18 cellular contexts compared by ENCODE assay signal in the genomic region with DNA sequence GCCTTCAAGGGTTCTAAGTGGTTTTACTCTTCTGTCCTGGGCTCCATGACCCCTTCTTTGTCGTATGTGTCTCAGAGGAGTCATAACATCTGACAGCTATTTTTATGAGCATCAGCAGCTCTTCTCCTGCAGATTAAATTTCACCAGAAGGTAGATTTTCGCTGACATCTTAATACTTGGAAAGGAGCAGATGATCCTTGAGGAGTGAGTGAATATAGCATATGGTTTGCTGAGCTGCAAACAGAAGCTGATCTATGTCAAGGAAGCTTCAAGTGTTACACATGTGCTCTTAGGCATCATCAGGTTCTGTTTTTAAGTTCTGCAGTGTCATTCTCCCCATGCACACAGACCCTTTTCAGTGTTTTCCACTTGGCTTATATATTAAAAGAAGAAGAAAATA. TPM values are rescaled to one million over a fixed set of nuclear protein-coding genes. Genes with fewer than 3 reads are reported as not detected.
DNase-seq lines count a peak whose midpoint lies in the region; ATAC-seq and TF ChIP-seq lines count a peak whose summit lies in the region.
"Had no signal": no experiment of that assay in that cellular context is flagged by ENCODE, and none has a peak within 500 bp of the region (broad histone marks: within the 10 kb centered on the region; RNA-seq: fewer than 3 reads in every experiment).

No MANE protein-coding gene starts in this region.

- H3K4me1 Mint-ChIP-seq in osteocyte (ENCODE audit: unreplicated experiment) = no peaks in the 10 kb centered on the region
- H3K4me1 Mint-ChIP-seq: CD14-positive monocyte; CD8-positive, alpha-beta memory T cell had no signal

- H3K4me3 Mint-ChIP-seq in osteocyte (ENCODE audit: unreplicated experiment) = no peak overlapping the region
- H3K4me3 Mint-ChIP-seq: CD14-positive monocyte; CD8-positive, alpha-beta memory T cell; HFFc6 had no signal

- no peaks in the 10 kb centered on the region for H3K36me3 ChIP-seq in skeletal muscle tissue (ENCODE audit: control insufficient read depth in 3 of 3, insufficient read depth in 3 of 3, low read length in 3 of 3)
- H3K36me3 ChIP-seq: BE2C had no signal

- no peaks in the 10 kb centered on the region for H3K36me3 Mint-ChIP-seq in osteocyte (ENCODE audit: unreplicated experiment)
- H3K36me3 Mint-ChIP-seq: CD14-positive monocyte; CD8-positive, alpha-beta memory T cell had no signal

- peak overlapping the region in 1 of 3 donors; percentile 23 for H3K9ac ChIP-seq in skeletal muscle tissue (ENCODE audit: low read depth in 1 of 3, low read length in 3 of 3)

- ATAC-seq in HG02938 (IDR thresholded peaks at IDR 0.05; ENCODE audit: unreplicated experiment) = no peak
- no peak for ATAC-seq in GM19328 (IDR thresholded peaks at IDR 0.05; ENCODE audit: unreplicated experiment)
- ATAC-seq: A549 had no signal

- no peak for TF ChIP-seq CTCF in osteocyte (IDR thresholded peaks at IDR 0.05)

- peaks cover 2 to 38% (median 21%) of the 10 kb centered on the region in 3 donors for H3K4me1 ChIP-seq in skeletal muscle tissue (ENCODE audit: control insufficient read depth in 3 of 3, insufficient read depth in 3 of 3, low read length in 3 of 3)
- H3K4me1 ChIP-seq: A549, BE2C, Caco-2 had no signal

- H3K27ac ChIP-seq in skeletal muscle tissue (ENCODE audit: low read depth, low read length) = peak overlapping the region; percentile 83
- H3K27ac ChIP-seq: A549, HL-60 had no signal

- no peaks in the 10 kb centered on the region for H3K9me3 Mint-ChIP-seq in osteocyte (ENCODE audit: unreplicated experiment)
- H3K9me3 Mint-ChIP-seq: HFFc6 had no signal

- no peak overlapping the region for H3K27ac Mint-ChIP-seq in osteocyte (ENCODE audit: unreplicated experiment)
- H3K27ac Mint-ChIP-seq: CD14-positive monocyte; CD8-positive, alpha-beta memory T cell; HFFc6 had no signal

- H3K27me3 Mint-ChIP-seq in osteocyte (ENCODE audit: unreplicated experiment) = no peaks in the 10 kb centered on the region

- H3K9me3 ChIP-seq in skeletal muscle tissue (ENCODE audit: control insufficient read depth in 3 of 3, low read length in 3 of 3) = no peaks in the 10 kb centered on the region
- H3K9me3 ChIP-seq: A549, BE2C, Caco-2 had no signal

- DNase-seq in NCI-H524 treated with DMSO at 0.1 percent for 48 hours (lab: John Stamatoyannopoulos, UW) (peak; percentile 95), left kidney (ENCODE audit: low read depth, low spot score) (peak; percentile 31), osteocyte (ENCODE audit: extremely low spot score, unreplicated experiment) (peak; percentile 1), C1 segment of cervical spinal cord (lab: John Stamatoyannopoulos, UW) (no peak)
- DNase-seq: BE2C; Caco-2; CD8-positive, alpha-beta memory T cell; DMS53; GF-D8; HCEC 1CT; HFFc6 had no signal

- H3K4me3 ChIP-seq in skeletal muscle tissue (ENCODE audit: low read length in 3 of 3) = no peak overlapping the region
- H3K4me3 ChIP-seq: A549 had no signal

- peaks cover 0 to 2% (median 0%) of the 10 kb centered on the region in 3 donors for H3K27me3 ChIP-seq in skeletal muscle tissue (ENCODE audit: control insufficient read depth in 3 of 3, insufficient read depth in 3 of 3, low read length in 3 of 3)
- H3K27me3 ChIP-seq: BE2C had no signal

RNA-seq across cellular contexts. Expression of a gene that starts 49.2 kb away (rescaled TPM):
- total RNA-seq in osteocyte (not detected in 2 replicates), skeletal muscle tissue (43.8 TPM)
- total RNA-seq: Caco-2; CD8-positive, alpha-beta memory T cell; H4 had no signal

RNA-seq across cellular contexts. Expression of a gene that starts 58.5 kb away (rescaled TPM):
- total RNA-seq in osteocyte (2.4 and 3.2 TPM in 2 replicates), skeletal muscle tissue (6,986 TPM)
- total RNA-seq: H4 had no signal

Comparison
In these comparisons a context has a peak if more than half of its experiments do, and no peak if none do; other contexts are left out.
1. DNase-seq: peak in NCI-H524 treated with DMSO at 0.1 percent for 48 hours (single experiment), left kidney (single experiment) and osteocyte (single experiment); none in C1 segment of cervical spinal cord (0 of 14).
2. RNA of a gene that starts 49.2 kb away (total RNA-seq): 43.8 TPM in skeletal muscle tissue (single experiment); not detected in osteocyte; every median in the first group is over 10 times any median in the second.
3. RNA of a gene that starts 58.5 kb away (total RNA-seq): 6,986 TPM in skeletal muscle tissue (single experiment); 2.4 to 3.2 TPM in osteocyte; every median in the first group is over 1,000 times any median in the second.